In the genomic region with DNA sequence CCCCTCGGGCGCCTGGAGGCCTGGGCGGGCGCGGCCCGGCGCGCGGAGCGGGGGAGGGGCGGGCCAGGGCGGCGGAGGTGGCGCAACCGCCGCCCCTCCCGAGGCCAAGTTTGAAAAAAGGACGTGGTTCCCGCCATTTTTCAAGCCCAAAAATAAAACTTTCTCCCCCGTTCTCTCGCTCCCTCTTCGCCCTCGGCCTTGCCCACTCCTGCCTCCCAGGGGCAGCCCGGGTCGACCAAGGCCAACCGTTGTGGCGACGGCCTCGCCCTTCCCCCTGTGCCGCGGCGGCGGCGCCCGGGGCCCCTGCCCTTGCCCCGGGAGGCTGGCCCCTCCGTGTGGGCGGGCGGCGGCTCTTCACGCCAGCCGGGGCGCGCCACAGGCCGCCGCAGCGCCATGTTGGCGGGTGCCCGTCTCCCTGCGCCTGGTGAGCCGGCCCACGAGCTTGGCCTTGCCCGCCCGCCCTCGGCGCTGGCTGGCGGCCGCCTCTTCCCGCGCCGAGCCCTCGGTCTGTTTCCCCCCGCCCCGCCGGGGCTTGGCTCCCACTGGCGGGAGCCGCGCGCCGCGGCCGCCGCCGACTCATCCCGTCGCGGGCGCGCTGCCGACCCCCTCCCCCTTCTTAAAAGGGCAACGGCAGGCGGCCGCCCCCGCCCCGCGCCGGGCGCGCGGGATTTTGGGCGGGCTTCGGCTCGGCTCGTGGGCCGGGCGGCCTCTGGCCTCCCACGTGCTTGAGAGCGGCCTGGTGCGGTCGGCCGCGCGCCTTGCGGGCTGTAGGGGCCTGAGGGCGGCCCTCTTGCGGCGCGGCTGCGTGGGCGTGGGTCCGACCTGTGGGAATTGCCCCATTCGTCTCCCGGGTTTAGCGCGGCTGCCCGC, we compare ENCODE assay signal across 8 cellular contexts. TPM values are rescaled to one million over a fixed set of nuclear protein-coding genes. Genes with fewer than 3 reads are reported as not detected.
DNase-seq lines count a peak whose midpoint lies in the region; ATAC-seq and TF ChIP-seq lines count a peak whose summit lies in the region.

No MANE protein-coding gene starts in this region.

- peak overlapping the region; percentile 85 for H3K4me2 ChIP-seq in OCI-LY3 (ENCODE audit: low read length)

- H3K4me1 ChIP-seq in OCI-LY3 (ENCODE audit: low read length) (peaks cover 50% of the 10 kb centered on the region), muscle layer of colon (ENCODE audit: insufficient read depth, low read length) (peaks cover 63% of the 10 kb centered on the region)

- no peaks in the 10 kb centered on the region for H3K27me3 ChIP-seq in OCI-LY3 (ENCODE audit: low read depth, low read length)
- H3K27me3 ChIP-seq in muscle layer of colon (ENCODE audit: control insufficient read depth in 1 of 2, insufficient read depth in 2 of 2, low read length in 2 of 2), result no peaks in the 10 kb centered on the region

- H3K9me3 ChIP-seq in OCI-LY3 (ENCODE audit: insufficient read depth, low read length) (no peaks in the 10 kb centered on the region), muscle layer of colon (ENCODE audit: low read length) (no peaks in the 10 kb centered on the region)

- peak; percentile 60 for DNase-seq in Ammon's horn (ENCODE audit: low spot score)
- DNase-seq in activated T-cell treated with anti-CD3 and anti-CD28 coated beads, Interleukin-2, amount 50 U/mL, for 48 hours, result peak; percentile 87 to 89
- peak; percentile 85 for DNase-seq in stimulated activated CD8-positive, alpha-beta memory T cell treated with anti-CD3 and anti-CD28 coated beads, Interleukin-4, amount 100 ng/mL, for 48 hours

- ATAC-seq in GM19023 (IDR thresholded peaks at IDR 0.05; ENCODE audit: unreplicated experiment) (peak; percentile 28), HG03460 (IDR thresholded peaks at IDR 0.05; ENCODE audit: unreplicated experiment) (peak; percentile 21), esophagus mucosa (peak; percentile 42)

- H3K9ac ChIP-seq in OCI-LY3 (ENCODE audit: low read length), result peak overlapping the region; percentile 100
- H3K9ac ChIP-seq in muscle layer of colon (ENCODE audit: low read length), result peak overlapping the region; percentile 78

- peak overlapping the region; percentile 75 for H3K27ac ChIP-seq in OCI-LY3 (ENCODE audit: low read length)
- H3K27ac ChIP-seq in muscle layer of colon (ENCODE audit: low read depth, low read length), result peak overlapping the region; percentile 92

- TF ChIP-seq CTCF in OCI-LY3 (IDR thresholded peaks at IDR 0.05; ENCODE audit: low read depth, low read length), result no peak

- H3K36me3 ChIP-seq in OCI-LY3 (replicated peaks; ENCODE audit: low read depth, low read length) (peaks cover 14% of the 10 kb centered on the region), muscle layer of colon (ENCODE audit: insufficient read depth, low read length) (no peaks in the 10 kb centered on the region)

- H2AFZ ChIP-seq in OCI-LY3 (ENCODE audit: low read depth, low read length), result no peak overlapping the region

- H4K20me1 ChIP-seq in OCI-LY3 (ENCODE audit: insufficient read depth, low read length), result peaks cover 31% of the 10 kb centered on the region

- peaks cover 75% of the 10 kb centered on the region for H3K79me2 ChIP-seq in OCI-LY3 (ENCODE audit: low read length)

- H3K4me3 ChIP-seq in OCI-LY3 (ENCODE audit: low read length) (peak overlapping the region; percentile 92), muscle layer of colon (ENCODE audit: low read depth in 1 of 2, low read length in 2 of 2) (peak overlapping the region; percentile 76 to 84)

RNA-seq across cellular contexts. Expression of a gene that starts 1.3 kb away (rescaled TPM):
- total RNA-seq in esophagus mucosa, result 102 TPM

RNA-seq across cellular contexts. Expression of a gene that starts 46.5 kb away (rescaled TPM):
- not detected for total RNA-seq in esophagus mucosa

Comparison
In these comparisons a context has a peak if more than half of its experiments do, and no peak if none do; other contexts are left out.
1. Peak in every context shown above with its lines: DNase-seq, ATAC-seq, H3K4me3 ChIP-seq and H3K27ac ChIP-seq.